In the genomic region with DNA sequence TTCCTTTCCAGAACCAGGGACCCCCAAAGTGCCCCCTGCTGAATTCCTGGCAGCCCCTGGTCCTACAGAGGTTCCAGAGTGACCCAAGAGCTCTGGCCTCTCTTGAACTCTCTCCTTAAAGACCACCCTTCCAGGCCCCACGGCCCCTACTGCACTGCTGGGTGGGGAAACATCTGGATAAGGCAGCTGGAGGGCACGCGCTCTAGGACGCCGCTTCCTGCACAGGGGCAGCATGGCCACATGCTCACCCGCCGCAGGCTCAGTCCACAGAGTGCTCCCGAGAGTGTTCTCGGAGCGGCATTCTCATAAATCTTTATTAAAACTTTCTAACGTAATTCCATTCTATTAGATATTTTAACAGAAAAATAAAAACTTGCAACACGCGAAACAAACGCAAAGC, we compare ENCODE assay signal across 31 cellular contexts. TPM values are rescaled to one million over a fixed set of nuclear protein-coding genes. Genes with fewer than 3 reads are reported as not detected.
DNase-seq lines count a peak whose midpoint lies in the region; ATAC-seq and TF ChIP-seq lines count a peak whose summit lies in the region.
"Had no signal": no experiment of that assay in that cellular context is flagged by ENCODE, and none has a peak within 500 bp of the region (broad histone marks: within the 10 kb centered on the region; RNA-seq: fewer than 3 reads in every experiment).

No MANE protein-coding gene starts in this region.

- H3K4me1 Mint-ChIP-seq in osteocyte (ENCODE audit: unreplicated experiment) = peaks cover 60% of the 10 kb centered on the region
- H3K4me1 Mint-ChIP-seq in activated naive CD4-positive, alpha-beta T cell treated with anti-CD3 and anti-CD28 coated beads for 36 hours (ENCODE audit: low read depth) = peaks cover 6% of the 10 kb centered on the region

- TF ChIP-seq CTCF in left ventricle myocardium inferior (IDR thresholded peaks at IDR 0.05; ENCODE audit: borderline replicate concordance) = no peak
- TF ChIP-seq CTCF in osteocyte (IDR thresholded peaks at IDR 0.05) = no peak

- CTCF ChIA-PET in activated naive CD4-positive, alpha-beta T cell treated with anti-CD3 and anti-CD28 coated beads for 36 hours (lab: Charles Lee) = interaction anchor here (0.6 kb wide), 1 partner anchor 113 kb away, joined by 5 read pairs; no protein-coding TSS in a partner anchor

- peaks cover 86% of the 10 kb centered on the region for H3K4me1 ChIP-seq in left ventricle myocardium inferior

- ATAC-seq in Right ventricle myocardium superior (ENCODE audit: poor library complexity) = no peak
- no peak for ATAC-seq in left ventricle myocardium superior
- ATAC-seq in HG03378 (IDR thresholded peaks at IDR 0.05; ENCODE audit: unreplicated experiment) = no peak
- no peak for ATAC-seq in GM18861 (IDR thresholded peaks at IDR 0.05; ENCODE audit: unreplicated experiment)

- DNase-seq in left ventricle myocardium inferior (no peak), Right ventricle myocardium superior (no peak), left ventricle myocardium superior (peak; percentile 29), osteocyte (ENCODE audit: extremely low spot score, unreplicated experiment) (no peak)
- DNase-seq in central memory CD4-positive, alpha-beta T cell = no peak
- no peak for DNase-seq in activated naive CD4-positive, alpha-beta T cell treated with anti-CD3 and anti-CD28 coated beads for 36 hours
- DNase-seq: activated CD4-positive, alpha-beta T cell treated with anti-CD3 and anti-CD28 coated beads, Interleukin-2, amount 50 U/mL, for 1 hour; activated CD8-positive, alpha-beta memory T cell treated with anti-CD3 and anti-CD28 coated beads, Interleukin-2, amount 50 U/mL, for 4 hours; activated naive CD8-positive, alpha-beta T cell treated with anti-CD3 and anti-CD28 coated beads for 36 hours; DND-41; effector CD8-positive, alpha-beta T cell; erythroblast; foreskin melanocyte; Karpas-422; NCI-H1694 treated with DMSO at 0.1 percent for 48 hours; NCI-H2171; NCI-H526; stimulated activated CD4-positive, alpha-beta T cell treated with anti-CD3 and anti-CD28 coated beads, Interleukin-1b, Interleukin-23, amount 100 ng/mL, for 48 hours; WERI-Rb-1 had no signal

- peaks cover 11% of the 10 kb centered on the region for H3K36me3 Mint-ChIP-seq in osteocyte (ENCODE audit: unreplicated experiment)
- peaks cover 2% of the 10 kb centered on the region for H3K36me3 Mint-ChIP-seq in activated naive CD4-positive, alpha-beta T cell treated with anti-CD3 and anti-CD28 coated beads for 36 hours (ENCODE audit: low read depth)
- H3K36me3 Mint-ChIP-seq: activated naive CD8-positive, alpha-beta T cell treated with anti-CD3 and anti-CD28 coated beads for 36 hours had no signal

- intact Hi-C loops in left ventricle myocardium inferior (cut with micrococcal nuclease) = no loop called here
- intact Hi-C loops in Right ventricle myocardium superior (cut with DNase I) = no loop called here
- intact Hi-C loops in left ventricle myocardium superior (cut with micrococcal nuclease) = no loop called here
- intact Hi-C loops in activated naive CD4-positive, alpha-beta T cell treated with anti-CD3 and anti-CD28 coated beads for 36 hours (cut with micrococcal nuclease) = no loop called here

- no peaks in the 10 kb centered on the region for H3K9me3 ChIP-seq in left ventricle myocardium inferior (replicated peaks)
- H3K9me3 ChIP-seq: psoas muscle had no signal

- H3K27me3 ChIP-seq in left ventricle myocardium inferior (ENCODE audit: low read depth) = no peaks in the 10 kb centered on the region

- peak overlapping the region; percentile 80 for H3K27ac ChIP-seq in left ventricle myocardium inferior (replicated peaks)
- H3K27ac ChIP-seq: WERI-Rb-1 had no signal

- peak overlapping the region; percentile 90 for H3K27ac Mint-ChIP-seq in osteocyte (ENCODE audit: unreplicated experiment)
- no peak overlapping the region for H3K27ac Mint-ChIP-seq in activated naive CD4-positive, alpha-beta T cell treated with anti-CD3 and anti-CD28 coated beads for 36 hours
- H3K27ac Mint-ChIP-seq: activated naive CD8-positive, alpha-beta T cell treated with anti-CD3 and anti-CD28 coated beads for 36 hours; activated T-helper 2 cell treated with anti-CD3 and anti-CD28 coated beads, Interferon-gamma antibody, Interleukin-2, Interleukin-4, amounts not matched to agents 10 μg/mL and 5 μg/mL and 100 μg/mL, durations not matched to agents 14 hours and 24 hours and 36 hours; B cell had no signal

- no peaks in the 10 kb centered on the region for H3K27me3 Mint-ChIP-seq in osteocyte (ENCODE audit: unreplicated experiment)
- no peaks in the 10 kb centered on the region for H3K27me3 Mint-ChIP-seq in activated naive CD4-positive, alpha-beta T cell treated with anti-CD3 and anti-CD28 coated beads for 36 hours (ENCODE audit: low read depth)
- H3K27me3 Mint-ChIP-seq: activated naive CD8-positive, alpha-beta T cell treated with anti-CD3 and anti-CD28 coated beads for 36 hours; B cell had no signal

- peaks cover 27% of the 10 kb centered on the region for H3K36me3 ChIP-seq in left ventricle myocardium inferior
- H3K36me3 ChIP-seq: WERI-Rb-1 had no signal

- no peak overlapping the region for H3K4me3 Mint-ChIP-seq in osteocyte (ENCODE audit: unreplicated experiment)
- H3K4me3 Mint-ChIP-seq in activated naive CD4-positive, alpha-beta T cell treated with anti-CD3 and anti-CD28 coated beads for 36 hours = no peak overlapping the region
- H3K4me3 Mint-ChIP-seq: activated naive CD8-positive, alpha-beta T cell treated with anti-CD3 and anti-CD28 coated beads for 36 hours; B cell had no signal

- no peaks in the 10 kb centered on the region for H3K9me3 Mint-ChIP-seq in osteocyte (ENCODE audit: unreplicated experiment)
- no peaks in the 10 kb centered on the region for H3K9me3 Mint-ChIP-seq in activated naive CD4-positive, alpha-beta T cell treated with anti-CD3 and anti-CD28 coated beads for 36 hours
- H3K9me3 Mint-ChIP-seq: activated naive CD8-positive, alpha-beta T cell treated with anti-CD3 and anti-CD28 coated beads for 36 hours; activated T-helper 2 cell treated with anti-CD3 and anti-CD28 coated beads, Interferon-gamma antibody, Interleukin-2, Interleukin-4, amounts not matched to agents 10 μg/mL and 5 μg/mL and 100 μg/mL, durations not matched to agents 14 hours and 24 hours and 36 hours had no signal

- H3K4me3 ChIP-seq in left ventricle myocardium inferior = no peak overlapping the region
- H3K4me3 ChIP-seq: psoas muscle had no signal

RNA-seq across cellular contexts. Expression of a gene that starts 37.0 kb away (rescaled TPM):
- 31.3 TPM for total RNA-seq in left ventricle myocardium inferior
- total RNA-seq in Right ventricle myocardium superior = 32.1 TPM
- total RNA-seq in left ventricle myocardium superior = 35.6 TPM
- total RNA-seq in osteocyte = 307 and 312 TPM in 2 replicates
- total RNA-seq in activated naive CD4-positive, alpha-beta T cell treated with anti-CD3 and anti-CD28 coated beads for 36 hours = 10 to 100 TPM; 19.6 to 20.0 TPM

RNA-seq across cellular contexts. Expression of a gene that starts 54.8 kb away (rescaled TPM):
- not detected for total RNA-seq in left ventricle myocardium inferior
- not detected for total RNA-seq in Right ventricle myocardium superior
- total RNA-seq in left ventricle myocardium superior = not detected
- not detected in 2 replicates for total RNA-seq in osteocyte
- total RNA-seq in activated naive CD4-positive, alpha-beta T cell treated with anti-CD3 and anti-CD28 coated beads for 36 hours = not detected
- total RNA-seq: A673; activated naive CD8-positive, alpha-beta T cell treated with anti-CD3 and anti-CD28 coated beads for 36 hours; activated T-helper 2 cell treated with anti-CD3 and anti-CD28 coated beads, Interferon-gamma antibody, Interleukin-2, Interleukin-4, amounts not matched to agents 10 μg/mL and 5 μg/mL and 100 μg/mL, durations not matched to agents 14 hours and 24 hours and 36 hours; B cell; H4; liver; mucosa of gallbladder; psoas muscle; RPMI7951; skeletal muscle tissue; ureter had no signal
